Comparison of ENCODE assay signal across 8 cellular contexts in the genomic region with DNA sequence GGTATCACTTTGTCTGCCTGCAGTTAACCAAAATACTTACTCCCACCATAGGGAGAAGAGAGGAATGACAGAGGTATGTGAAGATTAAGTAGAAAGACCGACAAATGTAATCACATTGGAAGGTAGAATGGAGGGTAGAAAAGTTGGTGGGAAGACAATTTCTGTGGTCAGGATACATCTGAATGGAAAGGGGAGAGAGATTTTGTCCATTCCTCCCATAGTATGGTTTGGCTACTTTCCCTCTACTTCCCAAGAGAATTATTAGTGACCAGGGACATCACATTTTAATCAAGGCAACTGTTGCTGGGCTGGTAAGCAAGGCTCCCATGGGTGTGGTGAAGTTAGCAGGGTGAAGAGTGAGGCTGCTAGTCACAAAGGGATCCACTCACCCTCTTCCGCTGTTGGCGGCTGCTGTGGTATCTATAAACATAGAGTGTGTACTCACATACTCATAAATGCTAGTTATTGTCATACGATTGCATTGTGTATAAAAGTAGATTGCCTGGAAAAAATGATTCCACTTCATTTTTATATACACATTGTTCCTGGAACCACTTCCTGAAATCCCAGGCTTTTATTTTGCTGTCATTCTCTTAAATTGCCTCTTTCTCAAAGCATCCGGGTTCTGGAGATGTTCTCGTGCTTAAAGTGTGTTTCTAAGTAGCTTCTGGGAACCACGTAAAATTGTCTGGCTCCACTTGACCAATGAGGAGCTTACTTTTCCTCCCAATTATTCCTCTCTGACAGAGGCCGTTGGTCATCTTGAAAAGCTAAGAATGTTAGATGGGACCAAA.
DNase-seq lines count a peak whose midpoint lies in the region; ATAC-seq and TF ChIP-seq lines count a peak whose summit lies in the region.

No MANE protein-coding gene starts in this region.

- H3K4me1 ChIP-seq in GM23248 (ENCODE audit: insufficient read depth), result peaks cover 50% of the 10 kb centered on the region
- peaks cover 14% of the 10 kb centered on the region for H3K4me1 ChIP-seq in mucosa of descending colon (ENCODE audit: low read depth)

- intact Hi-C loops in mucosa of descending colon (cut with DNase I, micrococcal nuclease), result no loop called here

- H3K27me3 ChIP-seq in GM23248 (replicated peaks; ENCODE audit: insufficient read depth) (no peaks in the 10 kb centered on the region), brain microvascular endothelial cell (replicated peaks) (no peaks in the 10 kb centered on the region)

- no peaks in the 10 kb centered on the region for H3K27me3 Mint-ChIP-seq in activated naive CD4-positive, alpha-beta T cell treated with anti-CD3 and anti-CD28 coated beads, Interleukin-2, amount 10 ng/mL, durations not matched to agents 7 days and 5 days

- H3K27ac ChIP-seq in GM23248 (peak overlapping the region; percentile 90), brain microvascular endothelial cell (no peak overlapping the region)

- no peaks in the 10 kb centered on the region for H3K9me2 ChIP-seq in GM23248 (ENCODE audit: insufficient read depth)

- DNase-seq in AG10803 (ENCODE audit: low read depth) (peak; percentile 70), GM23248 (peak; percentile 83), mucosa of descending colon (peak; percentile 75 to 82 (median 81)), GF-D8 (lab: John Stamatoyannopoulos, UW) (no peak), brain microvascular endothelial cell (no peak), DMS114 treated with DMSO at 0.1 percent for 48 hours (lab: John Stamatoyannopoulos, UW; ENCODE audit: unreplicated experiment) (no peak), kidney tubule cell (ENCODE audit: low spot score) (no peak)
- peak; percentile 45 for DNase-seq in activated naive CD4-positive, alpha-beta T cell treated with anti-CD3 and anti-CD28 coated beads, Interleukin-2, amount 10 ng/mL, durations not matched to agents 7 days and 5 days

- 38 to 42% methylated on average over 8 of the region's 8 CpGs for WGBS in GM23248 (ENCODE audit: low coverage in 1 of 2, low lambda C conversion rate in 2 of 2, missing lambda C conversion rate in 2 of 2), 2 experiments

- no peaks in the 10 kb centered on the region for H3K36me3 Mint-ChIP-seq in activated naive CD4-positive, alpha-beta T cell treated with anti-CD3 and anti-CD28 coated beads, Interleukin-2, amount 10 ng/mL, durations not matched to agents 7 days and 5 days

- no peaks in the 10 kb centered on the region for H3K9me3 Mint-ChIP-seq in activated naive CD4-positive, alpha-beta T cell treated with anti-CD3 and anti-CD28 coated beads, Interleukin-2, amount 10 ng/mL, durations not matched to agents 7 days and 5 days

- peaks cover 38% of the 10 kb centered on the region for H3K4me1 Mint-ChIP-seq in activated naive CD4-positive, alpha-beta T cell treated with anti-CD3 and anti-CD28 coated beads, Interleukin-2, amount 10 ng/mL, durations not matched to agents 7 days and 5 days

- H4K20me1 ChIP-seq in GM23248 (ENCODE audit: insufficient read depth), result no peaks in the 10 kb centered on the region

- CTCF ChIA-PET in activated naive CD4-positive, alpha-beta T cell treated with anti-CD3 and anti-CD28 coated beads, Interleukin-2, amount 10 ng/mL, durations not matched to agents 7 days and 5 days (lab: Charles Lee), result interaction anchor here (1.4 kb wide), 1 partner anchor 409 kb away, joined by 4 read pairs; no protein-coding TSS in a partner anchor

- ATAC-seq in mucosa of descending colon, result peak; percentile 97

- no peaks in the 10 kb centered on the region for H3K79me2 ChIP-seq in GM23248 (ENCODE audit: insufficient read depth)

- H3K4me3 ChIP-seq in AG10803 (ENCODE audit: low read length), result no peak overlapping the region
- no peak overlapping the region for H3K4me3 ChIP-seq in GM23248
- H3K4me3 ChIP-seq in mucosa of descending colon, result no peak overlapping the region
- H3K4me3 ChIP-seq in brain microvascular endothelial cell (ENCODE audit: low read depth, low read length), result no peak overlapping the region

- TF ChIP-seq CTCF in AG10803 (conservative IDR thresholded peaks at IDR 0.05; ENCODE audit: low read length) (no peak), mucosa of descending colon (IDR thresholded peaks at IDR 0.05) (no peak), brain microvascular endothelial cell (IDR thresholded peaks at IDR 0.05; ENCODE audit: low read depth, low read length, missing control alignments) (no peak)

- in situ Hi-C loops in GM23248 (cut with MboI), result no loop called here
- in situ Hi-C loops in brain microvascular endothelial cell (cut with HindIII; ENCODE audit: low pct_ligation_motif_present, low sequenced_read_pairs), result no loop called here

- no peaks in the 10 kb centered on the region for H3K36me3 ChIP-seq in GM23248 (ENCODE audit: low read depth)
- no peaks in the 10 kb centered on the region for H3K36me3 ChIP-seq in mucosa of descending colon (ENCODE audit: low read depth)
- H3K36me3 ChIP-seq in brain microvascular endothelial cell (replicated peaks), result no peaks in the 10 kb centered on the region

- H3F3A ChIP-seq in GM23248 (ENCODE audit: insufficient read depth), result peaks cover 19% of the 10 kb centered on the region

- H2AFZ ChIP-seq in GM23248, result peak overlapping the region; percentile 12; the same call in 1 of the 2 replicates

- peak overlapping the region; percentile 62 for H3K4me2 ChIP-seq in GM23248 (ENCODE audit: unreplicated experiment)

- H3K27ac Mint-ChIP-seq in activated naive CD4-positive, alpha-beta T cell treated with anti-CD3 and anti-CD28 coated beads, Interleukin-2, amount 10 ng/mL, durations not matched to agents 7 days and 5 days, result peak overlapping the region; percentile 6

- no peak overlapping the region for H3K4me3 Mint-ChIP-seq in activated naive CD4-positive, alpha-beta T cell treated with anti-CD3 and anti-CD28 coated beads, Interleukin-2, amount 10 ng/mL, durations not matched to agents 7 days and 5 days

- H3K9ac ChIP-seq in GM23248, result peak overlapping the region; percentile 69

- H3K9me3 ChIP-seq in GM23248 (ENCODE audit: low read depth), result no peaks in the 10 kb centered on the region
- H3K9me3 ChIP-seq in mucosa of descending colon, result no peaks in the 10 kb centered on the region

Comparison
In these comparisons a context has a peak if more than half of its experiments do, and no peak if none do; other contexts are left out.
1. DNase-seq: peak in AG10803 (single experiment), GM23248 (single experiment), activated naive CD4-positive, alpha-beta T cell treated with anti-CD3 and anti-CD28 coated beads, Interleukin-2, amount 10 ng/mL, durations not matched to agents 7 days and 5 days (single experiment) and mucosa of descending colon (3 of 3); none in GF-D8 (single experiment), brain microvascular endothelial cell (single experiment), DMS114 treated with DMSO at 0.1 percent for 48 hours (single experiment) and kidney tubule cell (single experiment).